ENCODE assay signal across 8 cellular contexts in genomic region chr6:82251942-82252341, GRCh38. TPM values are rescaled to one million over a fixed set of nuclear protein-coding genes. Genes with fewer than 3 reads are reported as not detected.
DNase-seq lines count a peak whose midpoint lies in the region; ATAC-seq and TF ChIP-seq lines count a peak whose summit lies in the region.

No MANE protein-coding gene starts in this region.

- no peaks in the 10 kb centered on the region for H3K9me3 ChIP-seq in DOHH2 (ENCODE audit: control insufficient read depth, insufficient read depth, low read length)

- H3K4me1 ChIP-seq in DOHH2 (ENCODE audit: control insufficient read depth, low read length), result peaks cover 8% of the 10 kb centered on the region

- H3K9me3 Mint-ChIP-seq in WTC11, result no peaks in the 10 kb centered on the region
- no peaks in the 10 kb centered on the region for H3K9me3 Mint-ChIP-seq in effector memory CD8-positive, alpha-beta T cell

- no peak overlapping the region for H3K4me3 ChIP-seq in DOHH2 (ENCODE audit: low read length)

- no peaks in the 10 kb centered on the region for H3K27me3 Mint-ChIP-seq in WTC11 (ENCODE audit: low read depth)
- H3K27me3 Mint-ChIP-seq in effector memory CD8-positive, alpha-beta T cell, result no peaks in the 10 kb centered on the region

- H3K27me3 ChIP-seq in DOHH2 (ENCODE audit: control insufficient read depth, low read length), result no peaks in the 10 kb centered on the region

- H3K79me2 ChIP-seq in DOHH2 (ENCODE audit: control insufficient read depth, low read length), result peaks cover 13% of the 10 kb centered on the region

- no peaks in the 10 kb centered on the region for H3K36me3 Mint-ChIP-seq in WTC11
- peaks cover 20% of the 10 kb centered on the region for H3K36me3 Mint-ChIP-seq in effector memory CD8-positive, alpha-beta T cell (ENCODE audit: insufficient read depth)

- peak; percentile 41 for TF ChIP-seq CTCF in DOHH2 (IDR thresholded peaks at IDR 0.05; ENCODE audit: low read depth, low read length, poor library complexity, severe bottlenecking)
- TF ChIP-seq CTCF in LNCAP (IDR thresholded peaks at IDR 0.05), result peak; percentile 34; the same call in 1 of the 2 replicates
- TF ChIP-seq CTCF in WTC11 (IDR thresholded peaks at IDR 0.05), result 0 out of 2 replicates have a peak, but pooled peaks have one; percentile 20

- H3K36me3 ChIP-seq in DOHH2 (ENCODE audit: control insufficient read depth, low read length), result peaks cover 5% of the 10 kb centered on the region; the same call in 1 of the 2 replicates

- no peak for DNase-seq in WTC11 (ENCODE audit: low spot score)
- peak; percentile 34 for DNase-seq in kidney glomerular epithelial cell (lab: John Stamatoyannopoulos, UW)
- DNase-seq in NK-92 (lab: John Stamatoyannopoulos, UW; ENCODE audit: unreplicated experiment), result no peak
- no peak for DNase-seq in effector memory CD8-positive, alpha-beta T cell

- no peaks in the 10 kb centered on the region for H3K9me2 ChIP-seq in DOHH2 (replicated peaks; ENCODE audit: control insufficient read depth, low read length)

- no peak overlapping the region for H3K4me2 ChIP-seq in DOHH2 (ENCODE audit: low read length)

- CTCF ChIA-PET in WTC11 (lab: Charles Lee), result no interaction called here

- H3K4me3 Mint-ChIP-seq in WTC11, result no peak overlapping the region
- H3K4me3 Mint-ChIP-seq in effector memory CD8-positive, alpha-beta T cell, result no peak overlapping the region

- H4K20me1 ChIP-seq in DOHH2 (ENCODE audit: control insufficient read depth, insufficient read depth, low read depth, low read length), result no peaks in the 10 kb centered on the region

- H3F3A ChIP-seq in DOHH2 (ENCODE audit: control insufficient read depth, insufficient read depth), result no peaks in the 10 kb centered on the region

- POLR2A ChIA-PET in WTC11 (lab: Charles Lee), result interaction anchor here (0.7 kb wide), 1 partner anchor 701 kb away, joined by 3 read pairs; no protein-coding TSS in a partner anchor

- ATAC-seq in WTC11 (no peak), GM19397 (IDR thresholded peaks at IDR 0.05; ENCODE audit: unreplicated experiment) (no peak), GM18520 (IDR thresholded peaks at IDR 0.05; ENCODE audit: unreplicated experiment) (no peak)
- no peak for ATAC-seq in effector memory CD8-positive, alpha-beta T cell (replicated peaks)

- no peak overlapping the region for H3K27ac Mint-ChIP-seq in WTC11
- H3K27ac Mint-ChIP-seq in effector memory CD8-positive, alpha-beta T cell, result no peak overlapping the region

- no peak overlapping the region for H3K27ac ChIP-seq in DOHH2 (ENCODE audit: low read depth, low read length)

- peaks cover 22% of the 10 kb centered on the region for H3K4me1 Mint-ChIP-seq in WTC11
- peaks cover 2 to 11% of the 10 kb centered on the region in 2 donors for H3K4me1 Mint-ChIP-seq in effector memory CD8-positive, alpha-beta T cell (ENCODE audit: low read depth in 2 of 2)

TF ChIP-seq in WTC11, 78 proteins besides CTCF, POLR2A, EP300 and RAD21:
- no peak for TF ChIP-seq ELF4 (CRISPR knock-in tag; IDR thresholded peaks at IDR 0.05; ENCODE audit: low read depth)
- TF ChIP-seq, protein P1, sequence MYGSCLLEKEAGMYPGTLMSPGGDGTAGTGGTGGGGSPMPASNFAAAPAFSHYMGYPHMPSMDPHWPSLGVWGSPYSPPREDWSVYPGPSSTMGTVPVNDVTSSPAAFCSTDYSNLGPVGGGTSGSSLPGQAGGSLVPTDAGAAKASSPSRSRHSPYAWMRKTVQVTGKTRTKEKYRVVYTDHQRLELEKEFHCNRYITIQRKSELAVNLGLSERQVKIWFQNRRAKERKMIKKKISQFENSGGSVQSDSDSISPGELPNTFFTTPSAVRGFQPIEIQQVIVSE (CRISPR knock-in tag; IDR thresholded peaks at IDR 0.05; ENCODE audit: borderline replicate concordance), result no peak
- TF ChIP-seq ATF2 (CRISPR knock-in tag; IDR thresholded peaks at IDR 0.05; ENCODE audit: borderline replicate concordance, low read depth), result no peak
- TF ChIP-seq JUN (CRISPR knock-in tag; IDR thresholded peaks at IDR 0.05), result no peak
- no peak for TF ChIP-seq ATF1 (CRISPR knock-in tag; IDR thresholded peaks at IDR 0.05)
- no peak for TF ChIP-seq USF2 (CRISPR knock-in tag; IDR thresholded peaks at IDR 0.05)
- TF ChIP-seq NFE2L1 (CRISPR knock-in tag; IDR thresholded peaks at IDR 0.05), result no peak
- TF ChIP-seq, protein P2, sequence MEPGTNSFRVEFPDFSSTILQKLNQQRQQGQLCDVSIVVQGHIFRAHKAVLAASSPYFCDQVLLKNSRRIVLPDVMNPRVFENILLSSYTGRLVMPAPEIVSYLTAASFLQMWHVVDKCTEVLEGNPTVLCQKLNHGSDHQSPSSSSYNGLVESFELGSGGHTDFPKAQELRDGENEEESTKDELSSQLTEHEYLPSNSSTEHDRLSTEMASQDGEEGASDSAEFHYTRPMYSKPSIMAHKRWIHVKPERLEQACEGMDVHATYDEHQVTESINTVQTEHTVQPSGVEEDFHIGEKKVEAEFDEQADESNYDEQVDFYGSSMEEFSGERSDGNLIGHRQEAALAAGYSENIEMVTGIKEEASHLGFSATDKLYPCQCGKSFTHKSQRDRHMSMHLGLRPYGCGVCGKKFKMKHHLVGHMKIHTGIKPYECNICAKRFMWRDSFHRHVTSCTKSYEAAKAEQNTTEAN (CRISPR knock-in tag; IDR thresholded peaks at IDR 0.05), result no peak
- TF ChIP-seq, protein P3, sequence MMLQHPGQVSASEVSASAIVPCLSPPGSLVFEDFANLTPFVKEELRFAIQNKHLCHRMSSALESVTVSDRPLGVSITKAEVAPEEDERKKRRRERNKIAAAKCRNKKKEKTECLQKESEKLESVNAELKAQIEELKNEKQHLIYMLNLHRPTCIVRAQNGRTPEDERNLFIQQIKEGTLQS (CRISPR knock-in tag; conservative IDR thresholded peaks at IDR 0.05), result no peak
- no peak for TF ChIP-seq TEAD1 (CRISPR knock-in tag; IDR thresholded peaks at IDR 0.05)
- no peak for TF ChIP-seq ERG (CRISPR knock-in tag; IDR thresholded peaks at IDR 0.05)
TF ChIP-seq in WTC11: peak in this region for 0.

RNA-seq across cellular contexts. Expression of gene IBTK, which starts 4.4 kb away (rescaled TPM):
- total RNA-seq in WTC11 (2021), result 20.4 to 24.1 TPM (median 21.0 TPM) in 3 replicates
